In the genomic region with DNA sequence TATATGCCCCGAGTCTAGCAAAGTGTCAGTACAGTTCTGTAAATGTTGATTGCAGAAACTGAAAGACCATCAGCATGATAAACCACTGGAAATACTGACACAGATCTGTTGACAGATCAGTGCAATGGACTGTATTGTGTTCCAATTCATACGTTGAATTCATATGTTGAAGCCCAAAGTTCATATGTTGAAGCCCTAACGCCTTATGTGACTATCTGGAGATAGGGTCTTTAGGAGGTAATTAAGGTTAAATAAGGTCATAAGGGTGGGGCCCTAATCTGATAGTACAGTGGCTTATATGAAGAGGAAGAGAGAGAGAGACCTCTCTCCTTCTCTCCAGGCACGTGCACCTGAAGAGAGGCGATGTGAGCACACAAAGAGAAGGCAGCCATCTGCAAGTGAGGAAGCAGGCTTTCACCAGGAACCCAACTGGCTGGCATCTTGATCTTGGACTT, we compare ENCODE assay signal across 14 cellular contexts.
A peak's percentile ranks its signal among the peaks of the same experiment; 100 is the strongest.
DNase-seq lines count a peak whose midpoint lies in the region; ATAC-seq and TF ChIP-seq lines count a peak whose summit lies in the region.
"Had no signal": no experiment of that assay in that cellular context is flagged by ENCODE, and none has a peak within 500 bp of the region (broad histone marks: within the 10 kb centered on the region; RNA-seq: fewer than 3 reads in every experiment).

No MANE protein-coding gene starts in this region.

- no peaks in the 10 kb centered on the region for H3K9me3 ChIP-seq in MM.1S (replicated peaks; ENCODE audit: insufficient read depth, low read length)
- H3K9me3 ChIP-seq: thyroid gland had no signal

- H3K36me3 ChIP-seq in MM.1S (replicated peaks; ENCODE audit: insufficient read depth, low read length), result no peaks in the 10 kb centered on the region
- H3K36me3 ChIP-seq: BLaER1 treated with 17β-estradiol and CSF1 and Interleukin-3, amounts not matched to agents 10 nM and 100 nM; thyroid gland had no signal

- H4K20me1 ChIP-seq in MM.1S (ENCODE audit: insufficient read depth, low read length), result no peaks in the 10 kb centered on the region
- H4K20me1 ChIP-seq: BLaER1 treated with 17β-estradiol and CSF1 and Interleukin-3, amounts not matched to agents 10 nM and 100 nM had no signal

- H3K9me2 ChIP-seq in MM.1S (replicated peaks; ENCODE audit: insufficient read depth, low read length), result no peaks in the 10 kb centered on the region

- no peak overlapping the region for H3K4me3 ChIP-seq in MM.1S (ENCODE audit: low read length)
- H3K4me3 ChIP-seq: BLaER1 treated with 17β-estradiol and CSF1 and Interleukin-3, amounts not matched to agents 10 nM and 100 nM; thyroid gland had no signal

- H3K4me2 ChIP-seq in MM.1S (ENCODE audit: low read depth, low read length), result no peak overlapping the region
- H3K4me2 ChIP-seq: BLaER1 treated with 17β-estradiol and CSF1 and Interleukin-3, amounts not matched to agents 10 nM and 100 nM had no signal

- H3K9me3 Mint-ChIP-seq in osteocyte (ENCODE audit: unreplicated experiment), result no peaks in the 10 kb centered on the region

- no peak overlapping the region for H3K27ac ChIP-seq in MM.1S (ENCODE audit: low read length)
- H3K27ac ChIP-seq: BLaER1 treated with 17β-estradiol and CSF1 and Interleukin-3, amounts not matched to agents 10 nM and 100 nM; thyroid gland had no signal

- H3K27ac Mint-ChIP-seq in osteocyte (ENCODE audit: unreplicated experiment), result no peak overlapping the region
- H3K27ac Mint-ChIP-seq: dendritic cell treated with granulocyte-macrophage colony-stimulating factor and Interleukin-4, amounts not matched to agents 40 ng/mL and 50 ng/mL, for 4 days had no signal

- TF ChIP-seq CTCF in GM10266 (IDR thresholded peaks at IDR 0.05; ENCODE audit: control insufficient read depth, insufficient read depth, low read depth, missing control alignments) (no peak), MM.1S (IDR thresholded peaks at IDR 0.05; ENCODE audit: low read length) (no peak), osteocyte (IDR thresholded peaks at IDR 0.05) (no peak)

- ATAC-seq in HG02610 (IDR thresholded peaks at IDR 0.05; ENCODE audit: unreplicated experiment), result peak; percentile 52
- ATAC-seq in HG03460 (IDR thresholded peaks at IDR 0.05; ENCODE audit: unreplicated experiment), result peak; percentile 44

- no peak overlapping the region for H3K4me3 Mint-ChIP-seq in osteocyte (ENCODE audit: unreplicated experiment)
- H3K4me3 Mint-ChIP-seq: dendritic cell treated with granulocyte-macrophage colony-stimulating factor and Interleukin-4, amounts not matched to agents 40 ng/mL and 50 ng/mL, for 4 days had no signal

- peak; percentile 26 for TF ChIP-seq POLR2A in GM18951 (IDR thresholded peaks at IDR 0.05; ENCODE audit: extremely low read depth, insufficient read depth, insufficient read length)

- peaks cover 22% of the 10 kb centered on the region for H3K4me1 ChIP-seq in MM.1S (ENCODE audit: low read length)
- H3K4me1 ChIP-seq: thyroid gland had no signal

- peaks cover 18% of the 10 kb centered on the region for H3K4me1 Mint-ChIP-seq in osteocyte (ENCODE audit: unreplicated experiment)

- no peaks in the 10 kb centered on the region for H3K27me3 Mint-ChIP-seq in osteocyte (ENCODE audit: unreplicated experiment)
- H3K27me3 Mint-ChIP-seq: dendritic cell treated with granulocyte-macrophage colony-stimulating factor and Interleukin-4, amounts not matched to agents 40 ng/mL and 50 ng/mL, for 4 days had no signal

- H3K79me2 ChIP-seq in MM.1S (ENCODE audit: low read length), result no peaks in the 10 kb centered on the region

- H3K9ac ChIP-seq in MM.1S (ENCODE audit: low read length), result no peak overlapping the region
- H3K9ac ChIP-seq: BLaER1 treated with 17β-estradiol and CSF1 and Interleukin-3, amounts not matched to agents 10 nM and 100 nM had no signal

- no peaks in the 10 kb centered on the region for H3K36me3 Mint-ChIP-seq in osteocyte (ENCODE audit: unreplicated experiment)

- H2AFZ ChIP-seq in MM.1S (ENCODE audit: low read length), result no peak overlapping the region

- DNase-seq in GM10266 (ENCODE audit: extremely low spot score) (peak; percentile 32), MM.1S (no peak), DMS153 (lab: John Stamatoyannopoulos, UW) (no peak), ureter (ENCODE audit: low spot score) (no peak), osteocyte (ENCODE audit: extremely low spot score, unreplicated experiment) (no peak)
- DNase-seq: KG1, NCI-H526, SW 1271, thyroid gland had no signal

- in situ Hi-C loops in GM18951 (cut with MboI; ENCODE audit: low sequenced_read_pairs, unreplicated experiment), result no loop called here

- H3K27me3 ChIP-seq in MM.1S (replicated peaks; ENCODE audit: insufficient read depth, low read length), result no peaks in the 10 kb centered on the region
- H3K27me3 ChIP-seq: BLaER1 treated with 17β-estradiol and CSF1 and Interleukin-3, amounts not matched to agents 10 nM and 100 nM; thyroid gland had no signal

- peaks cover 8% of the 10 kb centered on the region; the same call in 1 of the 2 replicates for H3F3A ChIP-seq in MM.1S (ENCODE audit: insufficient read depth, low read length)
